24 cellular contexts compared by ENCODE assay signal in the genomic region with DNA sequence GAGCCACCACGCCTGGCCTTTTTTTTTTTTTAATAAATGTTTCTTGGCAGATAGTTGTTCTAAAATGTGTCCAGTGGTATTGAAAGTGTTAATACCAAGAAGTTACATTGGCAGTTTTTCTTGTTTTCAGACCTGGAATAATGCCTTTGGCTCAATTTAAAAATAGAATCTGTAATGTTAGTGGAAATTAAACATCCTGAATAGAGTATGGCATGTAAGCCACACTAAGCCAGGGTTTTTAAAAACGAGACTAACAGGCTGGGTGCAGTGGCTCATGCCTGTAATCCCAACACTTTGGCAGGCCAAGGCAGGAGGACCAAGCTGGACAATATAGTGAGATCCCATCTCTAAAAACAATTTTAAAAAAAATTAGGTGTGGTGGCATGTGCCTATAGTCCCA.
"Had no signal": no experiment of that assay in that cellular context is flagged by ENCODE, and none has a peak within 500 bp of the region (broad histone marks: within the 10 kb centered on the region; RNA-seq: fewer than 3 reads in every experiment).

No MANE protein-coding gene starts in this region.

- H3K4me1 ChIP-seq: neural progenitor cell, parathyroid adenoma, psoas muscle, sigmoid colon, stomach, testis, tibial artery, upper lobe of right lung, uterus had no signal

- H3K27ac ChIP-seq: neural progenitor cell, ovary, parathyroid adenoma, psoas muscle, right lobe of liver, sigmoid colon, stomach, testis, tibial artery, transverse colon, upper lobe of right lung, uterus had no signal

- H3K4me3 ChIP-seq: neural progenitor cell, ovary, psoas muscle, right lobe of liver, sigmoid colon, stomach, testis, tibial artery, transverse colon, upper lobe of right lung, uterus had no signal

- DNase-seq: natural killer cell; occipital lobe; ovary; posterior cingulate gyrus; psoas muscle; right cardiac atrium; right lobe of liver; sigmoid colon; small intestine; stimulated activated CD4-positive, alpha-beta T cell treated with anti-CD3 and anti-CD28 coated beads, Interleukin-15, amount 100 ng/mL, for 24 hours; stimulated activated CD4-positive, alpha-beta T cell treated with anti-CD3 and anti-CD28 coated beads, Interleukin-2, amount 100 ng/mL, for 24 hours; stimulated activated CD4-positive, alpha-beta T cell treated with anti-CD3 and anti-CD28 coated beads, Interleukin-2, amount 100 ng/mL, for 48 hours; stimulated activated CD4-positive, alpha-beta T cell treated with anti-CD3 and anti-CD28 coated beads, Interleukin-4, amount 100 ng/mL, for 24 hours; stimulated activated naive B cell treated with anti-CD40 and anti-IgM and Interleukin-4, amounts not matched to agents 10 μg/mL and 1 μg/mL and 100 μg/mL, for 72 hours; stimulated activated naive CD4-positive, alpha-beta T cell treated with Interleukin-2 at 50 U/mL for 16 hours; stomach; testis; tibial artery; transverse colon; upper lobe of right lung; uterus had no signal

- ATAC-seq: natural killer cell; psoas muscle; right cardiac atrium; right lobe of liver; stimulated activated effector memory CD8-positive, alpha-beta T cell treated with anti-CD3 and anti-CD28 coated beads, Interleukin-12 subunit alpha, Interleukin-12 subunit beta, amount 100 ng/mL, for 72 hours; stimulated activated naive B cell treated with anti-CD40 and anti-IgM and Interleukin-4, amounts not matched to agents 10 μg/mL and 1 μg/mL and 100 μg/mL, for 72 hours; upper lobe of right lung had no signal

- H3K36me3 ChIP-seq: ovary, right lobe of liver, transverse colon, uterus had no signal

- H3K9me3 ChIP-seq: ovary, psoas muscle, right lobe of liver, sigmoid colon, stomach, testis, tibial artery, transverse colon, upper lobe of right lung, uterus had no signal

- H3K27me3 ChIP-seq: ovary, right lobe of liver, sigmoid colon, stomach, testis, tibial artery, transverse colon, upper lobe of right lung, uterus had no signal
